11 cellular contexts compared by ENCODE assay signal in the genomic region with DNA sequence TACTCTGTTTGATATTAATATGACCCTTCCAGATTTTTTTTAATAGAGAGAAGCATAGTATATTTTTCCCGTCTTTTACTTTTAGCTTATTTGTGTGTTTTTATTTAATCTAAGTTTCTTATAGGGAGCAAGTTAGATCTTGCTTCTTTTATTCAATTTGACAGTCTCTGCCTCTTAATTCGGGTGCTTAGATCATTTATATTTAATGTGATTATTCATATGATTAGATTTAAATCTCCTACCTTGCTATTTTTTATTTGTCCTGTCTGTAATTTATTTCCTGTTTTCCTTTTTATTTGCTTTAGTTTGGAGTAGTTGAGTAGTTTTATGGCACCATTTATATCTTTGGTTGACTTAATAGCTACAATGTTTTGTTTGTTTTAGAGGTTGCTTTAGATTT.
"Had no signal": no experiment of that assay in that cellular context is flagged by ENCODE, and none has a peak within 500 bp of the region (broad histone marks: within the 10 kb centered on the region; RNA-seq: fewer than 3 reads in every experiment).

No MANE protein-coding gene starts in this region.

- FAIRE-seq: H1, H54 had no signal

- H3K4me2 ChIP-seq: GM23338 had no signal

- DNase-seq: GM23248, GOT3, H7, H9, HCEC 1CT, HFFc6 had no signal

- H3K9ac ChIP-seq: GM23248 had no signal

- H3K27ac ChIP-seq: GM23248 had no signal

- H3K9me3 ChIP-seq: HAP-1 had no signal

- H3K4me3 ChIP-seq: GM23248, GM23338, HAP-1 had no signal

- H2AFZ ChIP-seq: GM23248, GM23338 had no signal

- H3K4me1 ChIP-seq: HAP-1 had no signal

- ATAC-seq: GM23338, HCT116 had no signal

- H3K36me3 ChIP-seq: HAP-1 had no signal
